In the genomic region with DNA sequence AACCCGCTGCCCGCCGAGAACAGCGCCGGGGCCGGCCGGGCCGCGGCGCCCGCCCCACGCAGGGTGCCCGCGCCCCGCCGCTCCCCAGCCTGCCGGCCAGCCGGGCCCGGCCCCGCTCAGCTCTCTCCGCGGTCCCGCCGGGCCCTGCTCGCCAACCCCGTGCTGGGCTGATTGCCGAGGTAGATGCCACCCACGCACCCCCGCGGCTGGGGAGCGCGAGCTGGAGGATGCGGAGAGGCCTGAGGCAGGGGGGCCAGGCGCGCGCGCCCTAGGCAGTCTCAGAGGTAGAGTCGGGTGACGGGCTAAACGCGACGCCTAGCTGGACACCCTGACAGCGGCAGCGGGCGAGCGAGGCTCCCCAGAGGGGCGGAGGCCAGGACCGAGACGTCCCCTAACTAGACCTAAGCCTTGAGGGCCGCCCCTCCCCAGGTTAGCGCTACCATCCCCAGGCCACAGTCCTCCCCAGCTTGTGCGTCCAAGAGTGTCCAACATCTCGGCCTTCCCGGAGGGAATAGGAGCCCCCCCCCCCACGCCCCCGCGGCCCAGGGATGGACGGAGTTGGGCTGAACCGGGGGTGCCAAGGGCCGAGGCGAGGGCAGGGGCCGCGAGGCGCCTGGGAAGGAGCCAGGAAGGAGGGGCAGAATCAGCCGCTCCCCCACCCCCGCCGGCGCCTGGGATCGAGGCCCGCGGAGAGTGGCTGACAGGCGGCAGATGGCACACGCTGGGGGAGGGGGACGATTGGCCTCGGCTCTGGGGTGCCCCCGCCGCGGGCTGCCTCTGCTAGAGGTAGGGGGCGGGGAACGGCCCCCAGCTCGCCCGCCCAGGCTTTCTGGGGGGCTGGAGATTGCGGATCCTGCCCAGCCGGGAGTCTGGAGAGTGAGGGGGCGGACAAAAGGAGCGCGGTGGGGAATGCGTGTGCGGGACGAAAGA, we compare ENCODE assay signal across 8 cellular contexts. TPM values are rescaled to one million over a fixed set of nuclear protein-coding genes. Genes with fewer than 3 reads are reported as not detected.
DNase-seq lines count a peak whose midpoint lies in the region; ATAC-seq and TF ChIP-seq lines count a peak whose summit lies in the region.
"Had no signal": no experiment of that assay in that cellular context is flagged by ENCODE, and none has a peak within 500 bp of the region (broad histone marks: within the 10 kb centered on the region; RNA-seq: fewer than 3 reads in every experiment).

No MANE protein-coding gene starts in this region.

- H3K36me3 ChIP-seq in HCT116 (ENCODE audit: control insufficient read depth in 1 of 2, insufficient read depth in 2 of 2, low read length in 2 of 2) (no peaks in the 10 kb centered on the region), gastroesophageal sphincter (no peaks in the 10 kb centered on the region)

- RAD21 ChIA-PET in HCT116 (lab: Charles Lee; ENCODE audit: low non-redundant PET in 1 of 2, low total read pairs in 2 of 2, uncharacterized antibody in 2 of 2, unreplicated experiment in 2 of 2) = interaction anchor here in 1 of 2 experiments (1.0 kb wide), 1 partner anchor 63 kb away, joined by 5 read pairs; no protein-coding TSS in a partner anchor

- TF ChIP-seq POLR2A in HCT116 (IDR thresholded peaks at IDR 0.05; ENCODE audit: borderline replicate concordance, extremely low read depth, insufficient read depth, insufficient read length) (no peak), gastroesophageal sphincter (IDR thresholded peaks at IDR 0.05) (no peak)

- peak overlapping the region; percentile 48 to 63 for H3K4me3 ChIP-seq in HCT116 (replicated peaks in 1 of 2; ENCODE audit: low read depth in 1 of 2, low read length in 2 of 2)
- H3K4me3 ChIP-seq in gastroesophageal sphincter = peak overlapping the region; percentile 14 to 88

- H3K27me3 ChIP-seq in HCT116 (ENCODE audit: insufficient read depth, low read length) (peaks cover 13% of the 10 kb centered on the region; the same call in 1 of the 2 replicates), gastroesophageal sphincter (peaks cover 9% of the 10 kb centered on the region)

- no peaks in the 10 kb centered on the region for H3K79me2 ChIP-seq in HCT116 (ENCODE audit: insufficient read depth, low read length)

- no peak overlapping the region for H3K9ac ChIP-seq in HCT116 (ENCODE audit: low read length)

- H3K9me3 ChIP-seq in HCT116 (ENCODE audit: control insufficient read depth in 1 of 2, insufficient read depth in 1 of 2, low read depth in 1 of 2, low read length in 2 of 2) (no peaks in the 10 kb centered on the region), gastroesophageal sphincter (no peaks in the 10 kb centered on the region)

- no peaks in the 10 kb centered on the region for H3K9me2 ChIP-seq in HCT116 (ENCODE audit: insufficient read depth)

- H3K4me1 ChIP-seq in HCT116 (ENCODE audit: control insufficient read depth in 1 of 2, insufficient read depth in 2 of 2, low read length in 2 of 2) = peaks cover 8 to 26% of the 10 kb centered on the region in 2 experiments; a peak in 3 of 4 replicates
- peaks cover 0 to 38% (median 5%) of the 10 kb centered on the region in 3 donors for H3K4me1 ChIP-seq in gastroesophageal sphincter

- peak overlapping the region; percentile 94 for H3K4me2 ChIP-seq in HCT116 (ENCODE audit: low read length)

- 0% methylated on average over 1 of the region's 90 CpGs; no CpG with 5 or more reads in 1 of the 2 donors for WGBS in gastroesophageal sphincter (ENCODE audit: low coverage in 1 of 2), 2 donors

- POLR2A ChIA-PET in HCT116 (lab: Charles Lee) = interaction anchor here (1.1 kb wide), 1 partner anchor 19 kb away, joined by 3 read pairs; no protein-coding TSS in a partner anchor

- no peak for TF ChIP-seq EP300 in gastroesophageal sphincter (IDR thresholded peaks at IDR 0.05)

- no peaks in the 10 kb centered on the region for H4K20me1 ChIP-seq in HCT116 (ENCODE audit: insufficient read depth)

- CTCF ChIA-PET in HCT116 (lab: Charles Lee) = interaction anchor here (0.6 to 3.0 kb wide), 17 partner anchors 8 to 948 kb away, joined by 3 to 24 read pairs (median 4); partner anchors contain the start of gene CNEP1R1

- TF ChIP-seq RAD21 in HCT116 (IDR thresholded peaks at IDR 0.05; ENCODE audit: low read depth) = no peak

- no peak for TF ChIP-seq CTCF in HCT116 (IDR thresholded peaks at IDR 0.05 in 2 of 3, conservative IDR thresholded peaks at IDR 0.05 in 1 of 3; ENCODE audit: borderline replicate concordance in 1 of 3, insufficient read depth in 1 of 3, low read depth in 2 of 3, low read length in 2 of 3)
- TF ChIP-seq CTCF in gastroesophageal sphincter (IDR thresholded peaks at IDR 0.05) = no peak
- no peak for TF ChIP-seq CTCF in omental fat pad (IDR thresholded peaks at IDR 0.05)

- ATAC-seq in HCT116 = peak; percentile 27
- ATAC-seq in gastroesophageal sphincter = peak; percentile 26
- ATAC-seq in omental fat pad (ENCODE audit: low FRiP score) = peak; percentile 49
- no peak for ATAC-seq in GM21423 (IDR thresholded peaks at IDR 0.05; ENCODE audit: unreplicated experiment)

- no TSS peak for BruUV-seq in HCT116 (replicated peaks; lab: Mats Ljungman, UMichigan)

- H2AFZ ChIP-seq in HCT116 (ENCODE audit: low read depth, low read length, poor library complexity, severe bottlenecking) = peak overlapping the region; percentile 61

- intact Hi-C loops in HCT116 (cut with micrococcal nuclease) = loop anchor here (5.0 to 10.0 kb wide), 2 partner anchors 64 to 244 kb away; no protein-coding TSS in a partner anchor

- H3K27ac ChIP-seq in HCT116 (ENCODE audit: low read depth, low read length) (no peak overlapping the region; the same call in 1 of the 2 replicates), gastroesophageal sphincter (peak overlapping the region; percentile 22 to 98 (median 94))
- H3K27ac ChIP-seq: SK-N-MC had no signal

- DNase-seq in HCT116 (ENCODE audit: low read depth, low spot score) (no peak), omental fat pad (ENCODE audit: low spot score) (no peak), DMS79 treated with DMSO at 0.1 percent for 48 hours (lab: John Stamatoyannopoulos, UW) (no peak), A172 (ENCODE audit: low spot score) (no peak)
- DNase-seq in activated CD8-positive, alpha-beta memory T cell treated with anti-CD3 and anti-CD28 coated beads, Interleukin-2, amount 50 U/mL, for 48 hours = peak; percentile 72

TF ChIP-seq in HCT116, 20 proteins besides CTCF, POLR2A, EP300 and RAD21:
- TF ChIP-seq ZNF274 (IDR thresholded peaks at IDR 0.05; ENCODE audit: low read depth, low read length) = no peak
- TF ChIP-seq ZFX (IDR thresholded peaks at IDR 0.05) = peak; percentile 29; the same call in 1 of the 2 replicates
- TF ChIP-seq ELF1 (IDR thresholded peaks at IDR 0.05; ENCODE audit: borderline replicate concordance, low read depth) = no peak
- TF ChIP-seq, protein P1, sequence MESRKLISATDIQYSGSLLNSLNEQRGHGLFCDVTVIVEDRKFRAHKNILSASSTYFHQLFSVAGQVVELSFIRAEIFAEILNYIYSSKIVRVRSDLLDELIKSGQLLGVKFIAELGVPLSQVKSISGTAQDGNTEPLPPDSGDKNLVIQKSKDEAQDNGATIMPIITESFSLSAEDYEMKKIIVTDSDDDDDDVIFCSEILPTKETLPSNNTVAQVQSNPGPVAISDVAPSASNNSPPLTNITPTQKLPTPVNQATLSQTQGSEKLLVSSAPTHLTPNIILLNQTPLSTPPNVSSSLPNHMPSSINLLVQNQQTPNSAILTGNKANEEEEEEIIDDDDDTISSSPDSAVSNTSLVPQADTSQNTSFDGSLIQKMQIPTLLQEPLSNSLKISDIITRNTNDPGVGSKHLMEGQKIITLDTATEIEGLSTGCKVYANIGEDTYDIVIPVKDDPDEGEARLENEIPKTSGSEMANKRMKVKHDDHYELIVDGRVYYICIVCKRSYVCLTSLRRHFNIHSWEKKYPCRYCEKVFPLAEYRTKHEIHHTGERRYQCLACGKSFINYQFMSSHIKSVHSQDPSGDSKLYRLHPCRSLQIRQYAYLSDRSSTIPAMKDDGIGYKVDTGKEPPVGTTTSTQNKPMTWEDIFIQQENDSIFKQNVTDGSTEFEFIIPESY (IDR thresholded peaks at IDR 0.05; ENCODE audit: extremely low read depth, insufficient replicate concordance, low read length) = no peak
- TF ChIP-seq EGR1 (IDR thresholded peaks at IDR 0.05; ENCODE audit: low read depth) = peak; percentile 65; the same call in 1 of the 2 replicates
- TF ChIP-seq TCF7L2 (IDR thresholded peaks at IDR 0.05; ENCODE audit: borderline replicate concordance, extremely low read depth, insufficient read depth, insufficient read length) = no peak

RNA-seq across cellular contexts. Expression of gene ZNF423, which starts 2.6 kb away (rescaled TPM):
- total RNA-seq in HCT116 (2021; ENCODE audit: unreplicated experiment) (0.22 TPM), gastroesophageal sphincter (10 to 100 TPM in 1 of 4 donors, 1 to 10 TPM in 3; 7.0 to 19.7 (median 8.4) TPM), omental fat pad (10 to 100 TPM in 1 of 4 donors, 1 to 10 TPM in 3; 6.6 to 22.9 (median 8.6) TPM)
- 0.11 and 0.14 TPM in 2 replicates for polyA plus RNA-seq in HCT116 (2012)
- total RNA-seq in A172 (2014; rRNA removed; shearing (Covaris generic)) = not detected in 2 replicates
